Comparison of ENCODE assay signal across 9 cellular contexts in genomic region chr11:325796-326591, GRCh38. TPM values are rescaled to one million over a fixed set of nuclear protein-coding genes. Genes with fewer than 3 reads are reported as not detected.
DNase-seq lines count a peak whose midpoint lies in the region; ATAC-seq and TF ChIP-seq lines count a peak whose summit lies in the region.
"Had no signal": no experiment of that assay in that cellular context is flagged by ENCODE, and none has a peak within 500 bp of the region (broad histone marks: within the 10 kb centered on the region; RNA-seq: fewer than 3 reads in every experiment).

No MANE protein-coding gene starts in this region.

- no peak overlapping the region for H4K5ac ChIP-seq in IMR-90 (ENCODE audit: low read depth, low read length)

- H2BK5ac ChIP-seq in IMR-90 (ENCODE audit: low read depth, low read length, poor library complexity, severe bottlenecking): no peak overlapping the region

- H4K20me1 ChIP-seq in IMR-90 (ENCODE audit: insufficient read depth, low read length): no peaks in the 10 kb centered on the region

- TF ChIP-seq EP300 in stomach (IDR thresholded peaks at IDR 0.05): no peak

- peak overlapping the region; percentile 64 for H3K4me3 Mint-ChIP-seq in activated naive CD8-positive, alpha-beta T cell treated with anti-CD3 and anti-CD28 coated beads, Interleukin-2, amount 50 U/mL, for 24 hours

- POLR2A ChIA-PET in IMR-90 (lab: Charles Lee; ENCODE audit: unreplicated experiment): no interaction called here

- no peaks in the 10 kb centered on the region for H3K9me3 Mint-ChIP-seq in activated naive CD8-positive, alpha-beta T cell treated with anti-CD3 and anti-CD28 coated beads, Interleukin-2, amount 50 U/mL, for 24 hours

- H3K27me3 ChIP-seq in IMR-90 (ENCODE audit: control insufficient read depth, insufficient read depth, low read length) (no peaks in the 10 kb centered on the region), lower lobe of right lung (ENCODE audit: low read depth) (no peaks in the 10 kb centered on the region), stomach (no peaks in the 10 kb centered on the region)

- H3K4me2 ChIP-seq in IMR-90 (ENCODE audit: low read depth, low read length): no peak overlapping the region

- TF ChIP-seq CTCF in IMR-90 (conservative IDR thresholded peaks at IDR 0.05; ENCODE audit: low read depth, low read length) (no peak), lower lobe of right lung (IDR thresholded peaks at IDR 0.05) (no peak), stomach (IDR thresholded peaks at IDR 0.05) (no peak)

- no peak overlapping the region for H3K4me3 ChIP-seq in IMR-90 (ENCODE audit: insufficient read depth, low read depth, low read length)
- peak overlapping the region; percentile 28 for H3K4me3 ChIP-seq in lower lobe of right lung
- peak overlapping the region in 1 of 4 donors; percentile 12 for H3K4me3 ChIP-seq in stomach

- H3K14ac ChIP-seq in IMR-90 (replicated peaks; ENCODE audit: low read depth, low read length): no peak overlapping the region; the same call in 1 of the 2 replicates

- H3K27me3 Mint-ChIP-seq in activated naive CD8-positive, alpha-beta T cell treated with anti-CD3 and anti-CD28 coated beads, Interleukin-2, amount 50 U/mL, for 24 hours: peaks cover 2% of the 10 kb centered on the region

- peak overlapping the region; percentile 37; the same call in 1 of the 3 replicates for H2BK15ac ChIP-seq in IMR-90 (ENCODE audit: low read depth, low read length)

- H3K27ac Mint-ChIP-seq in activated naive CD8-positive, alpha-beta T cell treated with anti-CD3 and anti-CD28 coated beads, Interleukin-2, amount 50 U/mL, for 24 hours: peak overlapping the region; percentile 87

- H3K56ac ChIP-seq in IMR-90 (ENCODE audit: extremely low read depth, insufficient read depth, low read length): no peak overlapping the region

- 0 out of 2 replicates have a peak overlapping the region, but pooled peaks have one; percentile 26 for H4K91ac ChIP-seq in IMR-90 (ENCODE audit: insufficient read depth, low read depth, low read length)

- in situ Hi-C loops in IMR-90 (cut with MboI; ENCODE audit: low sequenced_read_pairs): no loop called here

- H3K23ac ChIP-seq in IMR-90 (ENCODE audit: low read depth, low read length): no peak overlapping the region

- H3K79me1 ChIP-seq in IMR-90 (ENCODE audit: low read depth in 1 of 2, low read length in 2 of 2): no peaks in the 10 kb centered on the region; a peak in 1 of 4 replicates

- CTCF ChIA-PET in IMR-90 (lab: Yijun Ruan, JAX): no interaction called here

- no TSS peak for BruUV-seq in IMR-90 (replicated peaks; lab: Mats Ljungman, UMichigan)

- no peaks in the 10 kb centered on the region for H3K36me3 Mint-ChIP-seq in activated naive CD8-positive, alpha-beta T cell treated with anti-CD3 and anti-CD28 coated beads, Interleukin-2, amount 50 U/mL, for 24 hours (ENCODE audit: low read depth)

- peak overlapping the region; percentile 49 to 84; a peak in 3 of 4 replicates for H4K8ac ChIP-seq in IMR-90 (ENCODE audit: low read depth in 2 of 2, low read length in 2 of 2)

- DNase-seq in IMR-90 (no peak), lower lobe of right lung (no peak), stomach (no peak), cerebellar cortex (ENCODE audit: low spot score) (no peak), Kasumi-1 (lab: John Stamatoyannopoulos, UW) (no peak), mucosa of gallbladder (ENCODE audit: low spot score) (no peak)
- DNase-seq in activated naive CD8-positive, alpha-beta T cell treated with anti-CD3 and anti-CD28 coated beads, Interleukin-2, amount 50 U/mL, for 24 hours: no peak
- DNase-seq in stimulated activated CD8-positive, alpha-beta memory T cell treated with anti-CD3 and anti-CD28 coated beads, Interleukin-4, amount 100 ng/mL, for 48 hours: no peak

- no peak overlapping the region for H2BK120ac ChIP-seq in IMR-90 (ENCODE audit: low read depth, low read length)

- no peak for TF ChIP-seq RAD21 in IMR-90 (IDR thresholded peaks at IDR 0.05; ENCODE audit: low read length)

- no peak overlapping the region for H2BK20ac ChIP-seq in IMR-90 (ENCODE audit: low read depth, low read length)

- H3K4me1 ChIP-seq in IMR-90 (ENCODE audit: control insufficient read depth, insufficient read depth, low read length) (peaks cover 15% of the 10 kb centered on the region), lower lobe of right lung (peaks cover 41% of the 10 kb centered on the region), stomach (peaks cover 26 to 59% (median 38%) of the 10 kb centered on the region in 4 donors)

- H2AFZ ChIP-seq in IMR-90 (replicated peaks; ENCODE audit: low read length, poor library complexity): peak overlapping the region; percentile 87

- no peak overlapping the region for H3K18ac ChIP-seq in IMR-90 (ENCODE audit: low read depth, low read length)

- no peak overlapping the region for H3K9ac ChIP-seq in IMR-90 (ENCODE audit: low read depth, low read length)

- intact Hi-C loops in IMR-90 (cut with micrococcal nuclease): no loop called here
- intact Hi-C loops in lower lobe of right lung (cut with DNase I): no loop called here
- intact Hi-C loops in stomach (cut with DNase I; ENCODE audit: low total_unique reads): no loop called here

- no peak overlapping the region for H3K27ac ChIP-seq in IMR-90 (ENCODE audit: insufficient read depth, low read length)
- H3K27ac ChIP-seq in lower lobe of right lung: peak overlapping the region; percentile 95
- peak overlapping the region; percentile 86 to 91 (median 90) for H3K27ac ChIP-seq in stomach

- peak overlapping the region; percentile 70 for H2AK9ac ChIP-seq in IMR-90 (replicated peaks; ENCODE audit: low read depth, low read length, poor library complexity)

- H3K36me3 ChIP-seq in IMR-90 (ENCODE audit: control insufficient read depth, insufficient read depth, low read length): no peaks in the 10 kb centered on the region
- H3K36me3 ChIP-seq in lower lobe of right lung: no peaks in the 10 kb centered on the region
- H3K36me3 ChIP-seq in stomach: no peaks in the 10 kb centered on the region

- dilution Hi-C loops in IMR-90 (cut with HindIII; ENCODE audit: low sequenced_read_pairs, unreplicated experiment): no loop called here

- H3K9me1 ChIP-seq in IMR-90 (ENCODE audit: insufficient read depth, low read length): no peaks in the 10 kb centered on the region

- ATAC-seq in IMR-90 (ENCODE audit: low read depth) (no peak), lower lobe of right lung (peak in 1 of 2 donors; percentile 3)
- peak; percentile 15 for ATAC-seq in activated naive CD8-positive, alpha-beta T cell treated with anti-CD3 and anti-CD28 coated beads, Interleukin-2, amount 50 U/mL, for 24 hours

- no peak overlapping the region; the same call in 1 of the 2 replicates for H2AK5ac ChIP-seq in IMR-90 (ENCODE audit: low read depth, low read length)

- H3K9me3 ChIP-seq in IMR-90 (ENCODE audit: control insufficient read depth, insufficient read depth, low read length) (no peaks in the 10 kb centered on the region), lower lobe of right lung (no peaks in the 10 kb centered on the region), stomach (no peaks in the 10 kb centered on the region)

- WGBS in IMR-90 (ENCODE audit: extremely low coverage in 2 of 2, insufficient read length in 1 of 2), 2 experiments: 75% methylated on average over 6 of the region's 30 CpGs; no CpG with 5 or more reads in 1 of the 2 experiments
- 84 to 90% (median 86%) methylated on average over 30 of the region's 30 CpGs for WGBS in stomach, 5 donors

- H3K4me1 Mint-ChIP-seq in activated naive CD8-positive, alpha-beta T cell treated with anti-CD3 and anti-CD28 coated beads, Interleukin-2, amount 50 U/mL, for 24 hours: peaks cover 73% of the 10 kb centered on the region

- peak overlapping the region; percentile 66; the same call in 1 of the 2 replicates for H3K4ac ChIP-seq in IMR-90 (ENCODE audit: low read depth, low read length)

- TF ChIP-seq POLR2A in IMR-90 (IDR thresholded peaks at IDR 0.05; ENCODE audit: low read depth, low read length) (no peak), stomach (IDR thresholded peaks at IDR 0.05) (no peak)

RNA-seq across cellular contexts. Expression of gene IFITM3, which starts 5.3 kb away (rescaled TPM):
- total RNA-seq in IMR-90 (2012; rRNA removed): 40.9 and 52.5 TPM in 2 replicates
- 906 and 1,008 TPM in 2 replicates for polyA plus RNA-seq in IMR-90 (2012; rRNA removed)
- polyA plus RNA-seq in IMR-90 (2012; cell fraction: cytosol; rRNA removed): 803 and 1,768 TPM in 2 replicates
- 153 and 347 TPM in 2 replicates for polyA plus RNA-seq in IMR-90 (2012; cell fraction: nucleus; rRNA removed; ENCODE audit: low replicate concordance)
- total RNA-seq in lower lobe of right lung: 767 TPM
- 100 to 1,000 TPM in 3 of 5 donors, 10 to 100 TPM in 2; 11.9 to 271 (median 127) TPM for total RNA-seq in stomach
- 1,000 to 10,000 TPM in 1 of 3 donors, 100 to 1,000 TPM in 2; 538 to 1,128 (median 677) TPM for polyA plus RNA-seq in stomach
- 246 TPM for total RNA-seq in mucosa of gallbladder

RNA-seq across cellular contexts. Expression of gene IFITM1, which starts 12.2 kb away (rescaled TPM):
- 14.4 and 24.2 TPM in 2 replicates for total RNA-seq in IMR-90 (2012; rRNA removed)
- 67.5 and 68.9 TPM in 2 replicates for polyA plus RNA-seq in IMR-90 (2012; rRNA removed)
- polyA plus RNA-seq in IMR-90 (2012; cell fraction: cytosol; rRNA removed): 54.7 and 163 TPM in 2 replicates
- polyA plus RNA-seq in IMR-90 (2012; cell fraction: nucleus; rRNA removed; ENCODE audit: low replicate concordance): 25.1 and 28.0 TPM in 2 replicates
- total RNA-seq in lower lobe of right lung: 128 TPM
- total RNA-seq in stomach: 10 to 100 TPM in 4 of 5 donors, 1 to 10 TPM in 1; 7.0 to 59.8 (median 17.3) TPM
- polyA plus RNA-seq in stomach: 100 to 1,000 TPM in 2 of 3 donors, 10 to 100 TPM in 1; 79.9 to 224 (median 119) TPM
- 55.4 TPM for total RNA-seq in mucosa of gallbladder

RNA-seq across cellular contexts. Expression of gene IFITM2, which starts 18.4 kb away (rescaled TPM):
- total RNA-seq in IMR-90 (2012; rRNA removed): 26.4 and 31.2 TPM in 2 replicates
- 564 and 600 TPM in 2 replicates for polyA plus RNA-seq in IMR-90 (2012; rRNA removed)
- polyA plus RNA-seq in IMR-90 (2012; cell fraction: cytosol; rRNA removed): 588 and 1,067 TPM in 2 replicates
- 95.2 and 139 TPM in 2 replicates for polyA plus RNA-seq in IMR-90 (2012; cell fraction: nucleus; rRNA removed; ENCODE audit: low replicate concordance)
- total RNA-seq in lower lobe of right lung: 607 TPM
- 10 to 100 TPM in 4 of 5 donors, 1 to 10 TPM in 1; 8.8 to 61.7 (median 12.9) TPM for total RNA-seq in stomach
- polyA plus RNA-seq in stomach: 100 to 1,000 TPM; 276 to 394 (median 344) TPM
- total RNA-seq in mucosa of gallbladder: 129 TPM

RNA-seq across cellular contexts. Expression of gene IFITM5, which starts 26.7 kb away (rescaled TPM):
- total RNA-seq in IMR-90 (2012; rRNA removed): not detected in 2 replicates
- not detected in 2 replicates for polyA plus RNA-seq in IMR-90 (2012; rRNA removed)
- not detected in 2 replicates for polyA plus RNA-seq in IMR-90 (2012; cell fraction: cytosol; rRNA removed)
- polyA plus RNA-seq in IMR-90 (2012; cell fraction: nucleus; rRNA removed; ENCODE audit: low replicate concordance): not detected in 2 replicates
- total RNA-seq in lower lobe of right lung: not detected
- under 1 TPM in 1 of 5 donors, not detected in 4; 0.73 TPM for total RNA-seq in stomach
- polyA plus RNA-seq in stomach: not detected
- total RNA-seq in mucosa of gallbladder: not detected
- total RNA-seq: cerebellum had no signal

RNA-seq across cellular contexts. Expression of gene PGGHG, which starts 37.1 kb away (rescaled TPM):
- 1.4 and 1.8 TPM in 2 replicates for total RNA-seq in IMR-90 (2012; rRNA removed)
- polyA plus RNA-seq in IMR-90 (2012; rRNA removed): 16.2 and 17.0 TPM in 2 replicates
- polyA plus RNA-seq in IMR-90 (2012; cell fraction: cytosol; rRNA removed): 2.1 and 3.3 TPM in 2 replicates
- 170 and 305 TPM in 2 replicates for polyA plus RNA-seq in IMR-90 (2012; cell fraction: nucleus; rRNA removed; ENCODE audit: low replicate concordance)
- total RNA-seq in lower lobe of right lung: 163 TPM
- total RNA-seq in stomach: 10 to 100 TPM in 4 of 5 donors, 1 to 10 TPM in 1; 3.5 to 34.8 (median 11.9) TPM
- 10 to 100 TPM; 14.4 to 44.0 (median 20.7) TPM for polyA plus RNA-seq in stomach
- 42.8 TPM for total RNA-seq in mucosa of gallbladder
